In genomic region chr2:174338155-174338495, GRCh38 we compare ENCODE assay signal across 10 cellular contexts. TPM values are rescaled to one million over a fixed set of nuclear protein-coding genes. Genes with fewer than 3 reads are reported as not detected.
DNase-seq lines count a peak whose midpoint lies in the region; ATAC-seq and TF ChIP-seq lines count a peak whose summit lies in the region.
"Had no signal": no experiment of that assay in that cellular context is flagged by ENCODE, and none has a peak within 500 bp of the region (broad histone marks: within the 10 kb centered on the region; RNA-seq: fewer than 3 reads in every experiment).

No MANE protein-coding gene starts in this region.

- peak overlapping the region; percentile 84 for H3K27ac Mint-ChIP-seq in activated T-helper 1 cell treated with anti-CD3 and anti-CD28 coated beads, Interleukin-12 subunit alpha, Interleukin-12 subunit beta, Interleukin-2, Interleukin-4 antibody, amounts not matched to agents 30 ng/mL and 10 ng/mL and 1 ng/mL, durations not matched to agents 14 hours and 24 hours and 36 hours
- H3K27ac Mint-ChIP-seq in naive B cell, result peak overlapping the region in 3 of 6 donors; percentile 86 to 96 (median 88)

- H3K27me3 Mint-ChIP-seq in activated T-helper 1 cell treated with anti-CD3 and anti-CD28 coated beads, Interleukin-12 subunit alpha, Interleukin-12 subunit beta, Interleukin-2, Interleukin-4 antibody, amounts not matched to agents 30 ng/mL and 10 ng/mL and 1 ng/mL, durations not matched to agents 14 hours and 24 hours and 36 hours (ENCODE audit: insufficient read depth), result peaks cover 64% of the 10 kb centered on the region
- peaks cover 31 to 55% (median 50%) of the 10 kb centered on the region in 3 donors for H3K27me3 Mint-ChIP-seq in naive B cell

- no peaks in the 10 kb centered on the region for H3K9me3 ChIP-seq in prostate gland
- H3K9me3 ChIP-seq: colonic mucosa had no signal

- H3K36me3 ChIP-seq in prostate gland (no peaks in the 10 kb centered on the region), H7 (replicated peaks; ENCODE audit: control insufficient read depth, insufficient read depth, low read length) (no peaks in the 10 kb centered on the region)
- H3K36me3 ChIP-seq: colonic mucosa had no signal

- TF ChIP-seq POLR2A in prostate gland (IDR thresholded peaks at IDR 0.05), result no peak

- intact Hi-C loops in activated T-helper 1 cell treated with anti-CD3 and anti-CD28 coated beads, Interleukin-12 subunit alpha, Interleukin-12 subunit beta, Interleukin-2, Interleukin-4 antibody, amounts not matched to agents 30 ng/mL and 10 ng/mL and 1 ng/mL, durations not matched to agents 14 hours and 24 hours and 36 hours (cut with micrococcal nuclease), result no loop called here
- intact Hi-C loops in prostate gland (cut with DNase I), result no loop called here

- H3K4me1 ChIP-seq in prostate gland (replicated peaks), result no peaks in the 10 kb centered on the region

- no peak overlapping the region for H3K4me3 Mint-ChIP-seq in activated T-helper 1 cell treated with anti-CD3 and anti-CD28 coated beads, Interleukin-12 subunit alpha, Interleukin-12 subunit beta, Interleukin-2, Interleukin-4 antibody, amounts not matched to agents 30 ng/mL and 10 ng/mL and 1 ng/mL, durations not matched to agents 14 hours and 24 hours and 36 hours
- H3K4me3 Mint-ChIP-seq in naive B cell, result peak overlapping the region in 5 of 8 donors; percentile 69 to 91 (median 88)

- WGBS in prostate gland, result 26% methylated on average over 4 of the region's 4 CpGs

- peak; percentile 15 for DNase-seq in CD1c-positive myeloid dendritic cell (ENCODE audit: extremely low spot score)
- peak; percentile 12 for DNase-seq in GM20000 (ENCODE audit: low spot score)
- DNase-seq in activated T-helper 1 cell treated with anti-CD3 and anti-CD28 coated beads, Interleukin-12 subunit alpha, Interleukin-12 subunit beta, Interleukin-2, Interleukin-4 antibody, amounts not matched to agents 30 ng/mL and 10 ng/mL and 1 ng/mL, durations not matched to agents 14 hours and 24 hours and 36 hours (ENCODE audit: low spot score), result no peak
- DNase-seq in naive B cell, result no peak
- no peak for DNase-seq in prostate gland (ENCODE audit: low spot score)
- no peak for DNase-seq in H7
- DNase-seq in effector CD4-positive, alpha-beta T cell, result no peak
- no peak for DNase-seq in NCI-H1930 (lab: John Stamatoyannopoulos, UW)
- DNase-seq: colonic mucosa had no signal

- TF ChIP-seq CTCF in GM20000 (IDR thresholded peaks at IDR 0.05; ENCODE audit: extremely low read depth, missing control alignments), result no peak
- TF ChIP-seq CTCF in prostate gland (IDR thresholded peaks at IDR 0.05), result no peak

- H3K27me3 ChIP-seq in prostate gland (replicated peaks; ENCODE audit: insufficient read depth), result peaks cover 73% of the 10 kb centered on the region
- H3K27me3 ChIP-seq in H7 (ENCODE audit: control insufficient read depth, insufficient read depth, low read length), result peaks cover 99% of the 10 kb centered on the region

- H3K4me1 Mint-ChIP-seq in activated T-helper 1 cell treated with anti-CD3 and anti-CD28 coated beads, Interleukin-12 subunit alpha, Interleukin-12 subunit beta, Interleukin-2, Interleukin-4 antibody, amounts not matched to agents 30 ng/mL and 10 ng/mL and 1 ng/mL, durations not matched to agents 14 hours and 24 hours and 36 hours (ENCODE audit: low read depth), result peaks cover 35% of the 10 kb centered on the region
- H3K4me1 Mint-ChIP-seq in naive B cell, result peaks cover 20 to 36% (median 33%) of the 10 kb centered on the region in 3 donors

- ATAC-seq in naive B cell (ENCODE audit: low read depth in 2 of 2), result no peak
- ATAC-seq: Right ventricle myocardium inferior had no signal

- no peak overlapping the region for H3K4me3 ChIP-seq in prostate gland
- no peak overlapping the region for H3K4me3 ChIP-seq in H7 (ENCODE audit: insufficient read depth, low read depth, low read length)

- H3K9me3 Mint-ChIP-seq in activated T-helper 1 cell treated with anti-CD3 and anti-CD28 coated beads, Interleukin-12 subunit alpha, Interleukin-12 subunit beta, Interleukin-2, Interleukin-4 antibody, amounts not matched to agents 30 ng/mL and 10 ng/mL and 1 ng/mL, durations not matched to agents 14 hours and 24 hours and 36 hours, result no peaks in the 10 kb centered on the region
- peaks cover 0 to 15% (median 7%) of the 10 kb centered on the region in 7 donors for H3K9me3 Mint-ChIP-seq in naive B cell

- H3K27ac ChIP-seq in prostate gland, result no peak overlapping the region
- H3K27ac ChIP-seq: colonic mucosa had no signal

- H3K36me3 Mint-ChIP-seq in activated T-helper 1 cell treated with anti-CD3 and anti-CD28 coated beads, Interleukin-12 subunit alpha, Interleukin-12 subunit beta, Interleukin-2, Interleukin-4 antibody, amounts not matched to agents 30 ng/mL and 10 ng/mL and 1 ng/mL, durations not matched to agents 14 hours and 24 hours and 36 hours (ENCODE audit: low read depth), result no peaks in the 10 kb centered on the region
- no peaks in the 10 kb centered on the region for H3K36me3 Mint-ChIP-seq in naive B cell

RNA-seq across cellular contexts. Expression of gene SP9, which starts 3.4 kb away (rescaled TPM):
- total RNA-seq in activated T-helper 1 cell treated with anti-CD3 and anti-CD28 coated beads, Interleukin-12 subunit alpha, Interleukin-12 subunit beta, Interleukin-2, Interleukin-4 antibody, amounts not matched to agents 30 ng/mL and 10 ng/mL and 1 ng/mL, durations not matched to agents 14 hours and 24 hours and 36 hours, result not detected in 2 replicates
- not detected for polyA plus RNA-seq in naive B cell (ENCODE audit: low read depth in 6 of 6)
- total RNA-seq in prostate gland, result under 1 TPM in 1 of 2 donors, not detected in 1; 0.40 TPM
- 0.10 and 0.15 TPM in 2 replicates for total RNA-seq in H7 (2014; rRNA removed; shearing (Covaris generic))
- total RNA-seq: colonic mucosa, Right ventricle myocardium inferior had no signal

RNA-seq across cellular contexts. Expression of gene SCRN3, which starts 57.4 kb away (rescaled TPM):
- total RNA-seq in activated T-helper 1 cell treated with anti-CD3 and anti-CD28 coated beads, Interleukin-12 subunit alpha, Interleukin-12 subunit beta, Interleukin-2, Interleukin-4 antibody, amounts not matched to agents 30 ng/mL and 10 ng/mL and 1 ng/mL, durations not matched to agents 14 hours and 24 hours and 36 hours, result 14.0 and 19.8 TPM in 2 replicates
- 10 to 100 TPM; 13.9 to 22.1 (median 16.5) TPM for polyA plus RNA-seq in naive B cell (ENCODE audit: low read depth in 6 of 6)
- 10 to 100 TPM; 22.4 to 39.8 TPM for total RNA-seq in prostate gland
- 12.1 TPM in 2 replicates for total RNA-seq in H7 (2014; rRNA removed; shearing (Covaris generic))

Comparison
In these comparisons a context has a peak if more than half of its experiments do, and no peak if none do; other contexts are left out.
1. DNase-seq: peak in CD1c-positive myeloid dendritic cell (single experiment) and GM20000 (single experiment); none in activated T-helper 1 cell treated with anti-CD3 and anti-CD28 coated beads, Interleukin-12 subunit alpha, Interleukin-12 subunit beta, Interleukin-2, Interleukin-4 antibody, amounts not matched to agents 30 ng/mL and 10 ng/mL and 1 ng/mL, durations not matched to agents 14 hours and 24 hours and 36 hours (single experiment), naive B cell (single experiment), prostate gland (single experiment), H7 (single experiment), effector CD4-positive, alpha-beta T cell (single experiment) and NCI-H1930 (0 of 2).